In genomic region chr2:69780907-69781306, GRCh38 we compare ENCODE assay signal across 12 cellular contexts. TPM values are rescaled to one million over a fixed set of nuclear protein-coding genes. Genes with fewer than 3 reads are reported as not detected.
DNase-seq lines count a peak whose midpoint lies in the region; ATAC-seq and TF ChIP-seq lines count a peak whose summit lies in the region.
"Had no signal": no experiment of that assay in that cellular context is flagged by ENCODE, and none has a peak within 500 bp of the region (broad histone marks: within the 10 kb centered on the region; RNA-seq: fewer than 3 reads in every experiment).

No MANE protein-coding gene starts in this region.

- peaks cover 15% of the 10 kb centered on the region for H3K9me3 ChIP-seq in endodermal cell (ENCODE audit: control insufficient read depth, low read length)
- H3K9me3 ChIP-seq in gastrocnemius medialis, result no peaks in the 10 kb centered on the region

- H3K4me1 Mint-ChIP-seq in endodermal cell, result peaks cover 29% of the 10 kb centered on the region
- H3K4me1 Mint-ChIP-seq in activated T-helper 17 cell treated with anti-CD3 and anti-CD28 coated beads, Interleukin-2, amount 50 U/mL, for 72 hours, result peaks cover 9% of the 10 kb centered on the region

- ATAC-seq in GM18909 (IDR thresholded peaks at IDR 0.05; ENCODE audit: poor library complexity, unreplicated experiment) (peak; percentile 27), HG03175 (IDR thresholded peaks at IDR 0.05; ENCODE audit: unreplicated experiment) (peak; percentile 9), gastrocnemius medialis (no peak), GM18870 (IDR thresholded peaks at IDR 0.05; ENCODE audit: unreplicated experiment) (no peak)
- ATAC-seq in activated T-helper 17 cell treated with anti-CD3 and anti-CD28 coated beads, Interleukin-2, amount 50 U/mL, for 72 hours (replicated peaks), result no peak

- H3K9ac ChIP-seq in endodermal cell (ENCODE audit: extremely low read depth, low read length, poor library complexity, severe bottlenecking), result no peak overlapping the region
- H3K9ac ChIP-seq: BLaER1 had no signal

- H3K27me3 Mint-ChIP-seq in endodermal cell (ENCODE audit: insufficient read depth), result no peaks in the 10 kb centered on the region
- H3K27me3 Mint-ChIP-seq in activated T-helper 17 cell treated with anti-CD3 and anti-CD28 coated beads, Interleukin-2, amount 50 U/mL, for 72 hours, result no peaks in the 10 kb centered on the region

- DNase-seq in endodermal cell, result no peak
- no peak for DNase-seq in gastrocnemius medialis
- DNase-seq in hippocampal formation (lab: John Stamatoyannopoulos, UW), result no peak
- DNase-seq in stimulated activated CD8-positive, alpha-beta memory T cell treated with anti-CD3 and anti-CD28 coated beads, Interleukin-4, amount 100 ng/mL, for 48 hours, result no peak
- DNase-seq: activated T-cell treated with anti-CD3 and anti-CD28 coated beads for 4 hours; stimulated activated CD4-positive, alpha-beta T cell treated with anti-CD3 and anti-CD28 coated beads, Interleukin-2, amount 100 ng/mL, for 48 hours; stimulated activated naive CD4-positive, alpha-beta T cell had no signal

- peak overlapping the region; percentile 29 for H3K27ac Mint-ChIP-seq in endodermal cell
- no peak overlapping the region for H3K27ac Mint-ChIP-seq in activated T-helper 17 cell treated with anti-CD3 and anti-CD28 coated beads, Interleukin-2, amount 50 U/mL, for 72 hours

- in situ Hi-C loops in gastrocnemius medialis (cut with MboI; ENCODE audit: low sequenced_read_pairs in 4 of 4), result no loop called here

- H3K4me1 ChIP-seq in endodermal cell (ENCODE audit: control insufficient read depth, insufficient read depth, low read length) (peaks cover 13% of the 10 kb centered on the region), gastrocnemius medialis (peaks cover 32 to 37% of the 10 kb centered on the region in 2 donors)

- no peak for TF ChIP-seq POLR2A in gastrocnemius medialis (IDR thresholded peaks at IDR 0.05)

- H3K27ac ChIP-seq in endodermal cell (ENCODE audit: low read depth, low read length) (no peak overlapping the region), gastrocnemius medialis (peak overlapping the region; percentile 53 to 67 (median 59))
- H3K27ac ChIP-seq: BLaER1 had no signal

- TF ChIP-seq CTCF in endodermal cell (conservative IDR thresholded peaks at IDR 0.05), result no peak
- TF ChIP-seq CTCF in gastrocnemius medialis (IDR thresholded peaks at IDR 0.05 in 4 of 5, conservative IDR thresholded peaks at IDR 0.05 in 1 of 5), result no peak

- WGBS in endodermal cell (ENCODE audit: insufficient coverage in 1 of 2, insufficient read length in 1 of 2), 2 experiments, result 80 to 90% methylated on average over 1 to 5 of the region's 5 CpGs

- H3K36me3 Mint-ChIP-seq in endodermal cell (ENCODE audit: low read depth), result peaks cover 7% of the 10 kb centered on the region
- no peaks in the 10 kb centered on the region for H3K36me3 Mint-ChIP-seq in activated T-helper 17 cell treated with anti-CD3 and anti-CD28 coated beads, Interleukin-2, amount 50 U/mL, for 72 hours (ENCODE audit: low read depth)

- no peaks in the 10 kb centered on the region for H3K27me3 ChIP-seq in endodermal cell (ENCODE audit: control insufficient read depth, insufficient read depth, low read length, poor library complexity, severe bottlenecking)
- no peaks in the 10 kb centered on the region for H3K27me3 ChIP-seq in gastrocnemius medialis
- H3K27me3 ChIP-seq: BLaER1 had no signal

- H3K9me3 Mint-ChIP-seq in endodermal cell, result peaks cover 15% of the 10 kb centered on the region
- no peaks in the 10 kb centered on the region for H3K9me3 Mint-ChIP-seq in activated T-helper 17 cell treated with anti-CD3 and anti-CD28 coated beads, Interleukin-2, amount 50 U/mL, for 72 hours

- H3K4me3 ChIP-seq in endodermal cell (ENCODE audit: low read length), result no peak overlapping the region
- no peak overlapping the region for H3K4me3 ChIP-seq in gastrocnemius medialis
- H3K4me3 ChIP-seq: BLaER1 had no signal

- H3K4me3 Mint-ChIP-seq in endodermal cell, result no peak overlapping the region
- H3K4me3 Mint-ChIP-seq in activated T-helper 17 cell treated with anti-CD3 and anti-CD28 coated beads, Interleukin-2, amount 50 U/mL, for 72 hours, result no peak overlapping the region

- no peaks in the 10 kb centered on the region for H3K36me3 ChIP-seq in endodermal cell (ENCODE audit: control insufficient read depth, insufficient read depth, low read length)
- peaks cover 0 to 6% of the 10 kb centered on the region in 2 donors for H3K36me3 ChIP-seq in gastrocnemius medialis

- intact Hi-C loops in gastrocnemius medialis (cut with DNase I; ENCODE audit: low total_unique reads), result no loop called here

RNA-seq across cellular contexts. Expression of gene ANXA4, which starts 39.0 kb away (rescaled TPM):
- total RNA-seq in endodermal cell (10 to 100 TPM; 18.0 to 21.4 TPM), gastrocnemius medialis (10 to 100 TPM; 10.7 to 17.0 (median 15.8) TPM)
- polyA plus RNA-seq in endodermal cell (2013, experiment 1 of 2), result 11.0 TPM
- polyA plus RNA-seq in endodermal cell (2013, experiment 2 of 2), result 11.1 TPM
- 10 to 100 TPM; 31.5 to 33.0 TPM for total RNA-seq in activated T-helper 17 cell treated with anti-CD3 and anti-CD28 coated beads, Interleukin-2, amount 50 U/mL, for 72 hours

RNA-seq across cellular contexts. Expression of gene GMCL1, which starts 48.6 kb away (rescaled TPM):
- total RNA-seq in endodermal cell (10 to 100 TPM; 19.7 to 25.5 TPM), gastrocnemius medialis (1 to 10 TPM; 2.0 to 3.3 (median 3.3) TPM)
- polyA plus RNA-seq in endodermal cell (2013, experiment 1 of 2), result 24.0 TPM
- 22.6 TPM for polyA plus RNA-seq in endodermal cell (2013, experiment 2 of 2)
- 10 to 100 TPM; 20.8 to 24.1 TPM for total RNA-seq in activated T-helper 17 cell treated with anti-CD3 and anti-CD28 coated beads, Interleukin-2, amount 50 U/mL, for 72 hours

Comparison
In these comparisons a context has a peak if more than half of its experiments do, and no peak if none do; other contexts are left out.
1. ATAC-seq: peak in GM18909 (single experiment) and HG03175 (single experiment); none in gastrocnemius medialis (0 of 2), GM18870 (single experiment) and activated T-helper 17 cell treated with anti-CD3 and anti-CD28 coated beads, Interleukin-2, amount 50 U/mL, for 72 hours (single experiment).
2. RNA of gene GMCL1, which starts 48.6 kb away (total RNA-seq): 19.7 to 25.5 TPM in endodermal cell and 20.8 to 24.1 TPM in activated T-helper 17 cell treated with anti-CD3 and anti-CD28 coated beads, Interleukin-2, amount 50 U/mL, for 72 hours; 2.0 to 3.3 TPM in gastrocnemius medialis; every median in the first group is over 4 times any median in the second.